In the genomic region with DNA sequence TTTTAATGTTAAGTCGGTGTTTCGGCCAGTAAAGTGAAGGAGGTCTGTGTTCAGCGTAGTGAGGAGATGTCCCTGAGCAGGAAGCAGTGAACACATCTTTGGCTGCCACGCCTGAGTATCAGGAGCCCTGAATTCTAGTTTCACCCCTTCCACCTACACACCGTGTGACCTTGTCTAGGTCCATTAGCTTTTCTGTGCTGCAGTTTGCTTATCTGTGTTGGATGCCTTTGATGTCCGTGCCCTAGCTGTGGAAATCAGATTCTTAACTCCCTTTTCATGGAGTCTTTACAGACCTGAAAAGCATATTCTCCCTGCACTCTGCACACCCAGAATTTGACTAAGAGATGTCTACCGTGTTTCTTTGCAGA, we compare ENCODE assay signal across 8 cellular contexts. TPM values are rescaled to one million over a fixed set of nuclear protein-coding genes. Genes with fewer than 3 reads are reported as not detected.
DNase-seq lines count a peak whose midpoint lies in the region; ATAC-seq, FAIRE-seq and TF ChIP-seq lines count a peak whose summit lies in the region.

No MANE protein-coding gene starts in this region.

- H3K27ac Mint-ChIP-seq in endothelial cell (ENCODE audit: unreplicated experiment), result peak overlapping the region; percentile 97
- peak overlapping the region; percentile 95 to 96 for H3K27ac Mint-ChIP-seq in natural killer cell

- H3K27ac ChIP-seq in HEK293 (ENCODE audit: extremely low read depth, low read depth, low read length) (peak overlapping the region; percentile 57; the same call in 1 of the 2 replicates), RWPE1 (peak overlapping the region; percentile 79)

- no peaks in the 10 kb centered on the region for H3K9me3 ChIP-seq in HEK293 (ENCODE audit: control insufficient read depth, insufficient read depth, low read depth, low read length)

- peak overlapping the region; percentile 82 for H3K4me3 ChIP-seq in HEK293 (ENCODE audit: low read depth, low read length)

- peak; percentile 81 for FAIRE-seq in GM12891 (lab: Jason Lieb, UNC)

- no peak for TF ChIP-seq POLR2A in GM12891 (IDR thresholded peaks at IDR 0.05; ENCODE audit: low read depth, low read length)

- H3K36me3 ChIP-seq in HEK293 (ENCODE audit: control insufficient read depth in 2 of 2, insufficient read depth in 1 of 2, low read length in 2 of 2), result peaks cover 0 to 24% of the 10 kb centered on the region in 2 experiments; a peak in 1 of 3 replicates

- H3K4me3 Mint-ChIP-seq in endothelial cell (ENCODE audit: unreplicated experiment), result peak overlapping the region; percentile 96
- peak overlapping the region; percentile 90 for H3K4me3 Mint-ChIP-seq in natural killer cell

- H3K9me3 Mint-ChIP-seq in endothelial cell (ENCODE audit: unreplicated experiment) (no peaks in the 10 kb centered on the region), natural killer cell (no peaks in the 10 kb centered on the region)

- intact Hi-C loops in natural killer cell (cut with micrococcal nuclease), result loop anchor here (5.0 kb wide), 1 partner anchor 963 kb away; a partner anchor contains a TSS

- H3K36me3 Mint-ChIP-seq in endothelial cell (ENCODE audit: low read depth, unreplicated experiment) (peaks cover 11% of the 10 kb centered on the region), natural killer cell (no peaks in the 10 kb centered on the region)

- no peak for TF ChIP-seq CTCF in HEK293 (tag by site-specific recombination; IDR thresholded peaks at IDR 0.05)
- no peak for TF ChIP-seq CTCF in RWPE1 (conservative IDR thresholded peaks at IDR 0.05; ENCODE audit: low read depth)
- TF ChIP-seq CTCF in endothelial cell (IDR thresholded peaks at IDR 0.05; ENCODE audit: unreplicated experiment), result no peak
- TF ChIP-seq CTCF in natural killer cell (IDR thresholded peaks at IDR 0.05), result no peak

- POLR2A ChIA-PET in HEK293 (lab: Yijun Ruan, JAX), result no interaction called here
- POLR2A ChIA-PET in RWPE1 (lab: Yijun Ruan, JAX; ENCODE audit: low non-redundant PET), result no interaction called here

- ATAC-seq in natural killer cell, result peak in 2 of 3 donors; percentile 3 to 11

- peaks cover 7% of the 10 kb centered on the region for H3K27me3 Mint-ChIP-seq in endothelial cell (ENCODE audit: unreplicated experiment)
- H3K27me3 Mint-ChIP-seq in natural killer cell (ENCODE audit: low read depth in 2 of 2), result peaks cover 0 to 3% of the 10 kb centered on the region in 2 donors

- H3K4me1 ChIP-seq in HEK293 (ENCODE audit: control insufficient read depth, insufficient read depth, low read length), result peaks cover 11% of the 10 kb centered on the region

- CTCF ChIA-PET in HEK293 (lab: Yijun Ruan, JAX), result interaction anchor here (1.2 to 1.4 kb wide), 2 partner anchors 9 to 348 kb away, joined by 3 to 8 read pairs; no protein-coding TSS in a partner anchor
- CTCF ChIA-PET in RWPE1 (lab: Yijun Ruan, JAX), result no interaction called here

- H3K4me1 Mint-ChIP-seq in endothelial cell (ENCODE audit: unreplicated experiment) (peaks cover 42% of the 10 kb centered on the region), natural killer cell (peaks cover 44 to 56% of the 10 kb centered on the region in 2 donors)

- no peak for DNase-seq in GM12891 (ENCODE audit: insufficient read length, low spot score)
- peak; percentile 26 for DNase-seq in RWPE1 (ENCODE audit: low spot score)
- DNase-seq in endothelial cell (ENCODE audit: low spot score), result no peak
- DNase-seq in natural killer cell, result no peak
- DNase-seq in hippocampal formation (lab: John Stamatoyannopoulos, UW), result no peak
- DNase-seq in iPS-NIHi11 (ENCODE audit: low spot score), result no peak
- DNase-seq in HT-29 (ENCODE audit: low spot score), result no peak

TF ChIP-seq in GM12891, 5 proteins besides CTCF, POLR2A, EP300 and RAD21:
- TF ChIP-seq POU2F2 (IDR thresholded peaks at IDR 0.05; ENCODE audit: low read depth, low read length) (no peak), PAX5 (IDR thresholded peaks at IDR 0.05; ENCODE audit: insufficient read depth, low read length, severe bottlenecking) (no peak), TAF1 (IDR thresholded peaks at IDR 0.05; ENCODE audit: low read depth, low read length) (no peak), SPI1 (IDR thresholded peaks at IDR 0.05; ENCODE audit: low read depth, low read length) (no peak), POLR2AphosphoS5 (IDR thresholded peaks at IDR 0.05; ENCODE audit: low read depth, low read length) (no peak)

TF ChIP-seq in HEK293, 187 proteins besides CTCF, POLR2A, EP300 and RAD21:
- no peak for TF ChIP-seq ZSCAN30 (tag by site-specific recombination; IDR thresholded peaks at IDR 0.05)

RNA-seq across cellular contexts. Expression of a gene that starts 0.6 kb away (rescaled TPM):
- 12.7 TPM for polyA plus RNA-seq in GM12891 (2012; ENCODE audit: low read depth, missing spikeins)
- total RNA-seq in endothelial cell (ENCODE audit: unreplicated experiment) (50.0 TPM), natural killer cell (10 to 100 TPM; 55.2 to 76.6 (median 65.1) TPM)
- 21.4 and 24.2 TPM in 2 replicates for total RNA-seq in HT-29 (2014; rRNA removed; shearing (Covaris generic))

RNA-seq across cellular contexts. Expression of a gene that starts 49.0 kb away (rescaled TPM):
- polyA plus RNA-seq in GM12891 (2012; ENCODE audit: low read depth, missing spikeins), result not detected
- total RNA-seq in endothelial cell (ENCODE audit: unreplicated experiment), result not detected
- total RNA-seq in natural killer cell, result not detected
- not detected in 2 replicates for total RNA-seq in HT-29 (2014; rRNA removed; shearing (Covaris generic))
